Comparison of ENCODE assay signal across 30 cellular contexts in the genomic region with DNA sequence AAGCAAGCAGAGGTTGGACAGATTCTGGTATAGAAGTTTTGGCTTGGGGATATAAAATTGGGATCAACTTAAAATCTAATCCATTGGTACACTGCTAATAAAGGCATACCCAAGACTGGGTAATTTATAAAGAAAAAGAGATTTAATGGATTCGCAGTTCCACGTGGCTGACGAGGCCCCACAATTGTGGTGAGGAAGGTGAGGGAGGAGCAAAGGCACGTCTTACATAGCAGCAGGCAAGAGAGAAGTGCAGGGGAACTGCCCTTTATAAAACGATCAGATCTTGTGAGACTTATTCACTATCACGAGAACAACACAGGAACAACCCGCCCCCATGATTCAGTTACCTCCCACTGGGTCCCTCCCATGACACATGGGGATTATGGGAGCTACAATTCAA.
"Had no signal": no experiment of that assay in that cellular context is flagged by ENCODE, and none has a peak within 500 bp of the region (broad histone marks: within the 10 kb centered on the region; RNA-seq: fewer than 3 reads in every experiment).

No MANE protein-coding gene starts in this region.

- H3K27ac ChIP-seq: colonic mucosa, parathyroid adenoma, testis, tibial artery had no signal

- H3K9me3 ChIP-seq: colonic mucosa, esophagus squamous epithelium, mucosa of descending colon, testis, tibial artery had no signal

- ATAC-seq: mucosa of descending colon; natural killer cell treated with Interleukin-12 subunit alpha and Interleukin-12 subunit beta and Interleukin-15 and Interleukin-18, amount 100 ng/mL, for 72 hours; sciatic nerve; stimulated activated memory B cell treated with anti-CD40 and anti-IgM and Interleukin-4, amounts not matched to agents 10 μg/mL and 1 μg/mL and 100 μg/mL, for 72 hours; stimulated activated naive CD8-positive, alpha-beta T cell treated with anti-CD3 and anti-CD28 coated beads, Interleukin-15, Interleukin-2, amounts not matched to agents 100 U/mL and 50 U/mL, for 24 hours had no signal

- H3K27me3 ChIP-seq: colonic mucosa, esophagus squamous epithelium, testis, tibial artery had no signal

- H3K36me3 Mint-ChIP-seq: natural killer cell treated with Interleukin-12 subunit alpha and Interleukin-12 subunit beta and Interleukin-15 and Interleukin-18, amount 100 ng/mL, for 72 hours; type B pancreatic cell had no signal

- H3K4me2 ChIP-seq: smooth muscle cell had no signal

- FAIRE-seq: endometrium, kidney, urothelium cell line had no signal

- H3K27ac Mint-ChIP-seq: dendritic cell treated with granulocyte-macrophage colony-stimulating factor and Interleukin-4, amounts not matched to agents 40 ng/mL and 50 ng/mL, for 4 days; mesothelial cell of epicardium; naive B cell; natural killer cell treated with Interleukin-12 subunit alpha and Interleukin-12 subunit beta and Interleukin-15 and Interleukin-18, amount 100 ng/mL, for 72 hours; progenitor cell of endocrine pancreas; stimulated activated memory B cell treated with anti-CD40 and anti-IgM and Interleukin-4, amounts not matched to agents 10 μg/mL and 1 μg/mL and 100 μg/mL, for 72 hours had no signal

- H3K9me3 Mint-ChIP-seq: dendritic cell treated with granulocyte-macrophage colony-stimulating factor and Interleukin-4, amounts not matched to agents 40 ng/mL and 50 ng/mL, for 4 days; mesothelial cell of epicardium; natural killer cell treated with Interleukin-12 subunit alpha and Interleukin-12 subunit beta and Interleukin-15 and Interleukin-18, amount 100 ng/mL, for 72 hours; neural crest cell; type B pancreatic cell had no signal

- H3K36me3 ChIP-seq: colonic mucosa, esophagus squamous epithelium, tibial artery had no signal

- DNase-seq: colonic mucosa; effector CD8-positive, alpha-beta T cell; erythroblast; esophagus squamous epithelium; foreskin melanocyte; glutamatergic neuron; hypothalamus; kidney; mesenchymal stem cell; mucosa of descending colon; naive B cell; stimulated activated CD4-positive, alpha-beta T cell treated with anti-CD3 and anti-CD28 coated beads, Interleukin-12 subunit alpha, Interleukin-12 subunit beta, amount 100 ng/mL, for 4 hours; stimulated activated CD4-positive, alpha-beta T cell treated with anti-CD3 and anti-CD28 coated beads, Interleukin-2, amount 100 ng/mL, for 24 hours; stimulated activated CD4-positive, alpha-beta T cell treated with anti-CD3 and anti-CD28 coated beads, Interleukin-4, amount 100 ng/mL, for 24 hours; stimulated activated naive CD8-positive, alpha-beta T cell treated with anti-CD3 and anti-CD28 coated beads, Interleukin-15, Interleukin-2, amounts not matched to agents 100 U/mL and 50 U/mL, for 24 hours; substantia nigra; testis; tibial artery had no signal

- H3K4me1 Mint-ChIP-seq: mesothelial cell of epicardium; neural crest cell; stimulated activated memory B cell treated with anti-CD40 and anti-IgM and Interleukin-4, amounts not matched to agents 10 μg/mL and 1 μg/mL and 100 μg/mL, for 72 hours had no signal

- H3K9ac ChIP-seq: parathyroid adenoma had no signal

- H3K4me3 ChIP-seq: colonic mucosa, esophagus squamous epithelium, mucosa of descending colon, smooth muscle cell, testis, tibial artery had no signal

- H2AFZ ChIP-seq: parathyroid adenoma had no signal

- H3K4me1 ChIP-seq: colonic mucosa, parathyroid adenoma, testis had no signal

- H3K4me3 Mint-ChIP-seq: dendritic cell treated with granulocyte-macrophage colony-stimulating factor and Interleukin-4, amounts not matched to agents 40 ng/mL and 50 ng/mL, for 4 days; mesothelial cell of epicardium; naive B cell; natural killer cell treated with Interleukin-12 subunit alpha and Interleukin-12 subunit beta and Interleukin-15 and Interleukin-18, amount 100 ng/mL, for 72 hours; neural crest cell; stimulated activated memory B cell treated with anti-CD40 and anti-IgM and Interleukin-4, amounts not matched to agents 10 μg/mL and 1 μg/mL and 100 μg/mL, for 72 hours; type B pancreatic cell had no signal

- H3K27me3 Mint-ChIP-seq: dendritic cell treated with granulocyte-macrophage colony-stimulating factor and Interleukin-4, amounts not matched to agents 40 ng/mL and 50 ng/mL, for 4 days; naive B cell; natural killer cell treated with Interleukin-12 subunit alpha and Interleukin-12 subunit beta and Interleukin-15 and Interleukin-18, amount 100 ng/mL, for 72 hours; progenitor cell of endocrine pancreas; stimulated activated memory B cell treated with anti-CD40 and anti-IgM and Interleukin-4, amounts not matched to agents 10 μg/mL and 1 μg/mL and 100 μg/mL, for 72 hours; type B pancreatic cell had no signal
